ENCODE assay signal across 22 cellular contexts in genomic region chr12:85277900-85278597, GRCh38. TPM values are rescaled to one million over a fixed set of nuclear protein-coding genes. Genes with fewer than 3 reads are reported as not detected.
DNase-seq lines count a peak whose midpoint lies in the region; ATAC-seq and TF ChIP-seq lines count a peak whose summit lies in the region.
"Had no signal": no experiment of that assay in that cellular context is flagged by ENCODE, and none has a peak within 500 bp of the region (broad histone marks: within the 10 kb centered on the region; RNA-seq: fewer than 3 reads in every experiment).

No MANE protein-coding gene starts in this region.

- H3K36me3 Mint-ChIP-seq in endodermal cell (ENCODE audit: low read depth) = no peaks in the 10 kb centered on the region
- H3K36me3 Mint-ChIP-seq: activated naive CD8-positive, alpha-beta T cell treated with anti-CD3 and anti-CD28 coated beads for 36 hours; CD8-positive, alpha-beta memory T cell; stimulated activated effector memory CD8-positive, alpha-beta T cell treated with anti-CD3 and anti-CD28 coated beads, Interleukin-12 subunit alpha, Interleukin-12 subunit beta, amount 100 ng/mL, for 72 hours had no signal

- H3K27ac ChIP-seq in endodermal cell (ENCODE audit: low read depth, low read length) (no peak overlapping the region), transverse colon (no peak overlapping the region)
- H3K27ac ChIP-seq: esophagus muscularis mucosa, gastroesophageal sphincter, tibial artery had no signal

- in situ Hi-C loops in transverse colon (cut with MboI; ENCODE audit: low pct_ligation_motif_present in 1 of 4, low pct_unique_long_range_greater_than_20kb in 1 of 4, low sequenced_read_pairs in 3 of 4) = no loop called here

- H3K9me3 ChIP-seq in endodermal cell (ENCODE audit: control insufficient read depth, low read length) = no peaks in the 10 kb centered on the region
- H3K9me3 ChIP-seq in transverse colon = no peaks in the 10 kb centered on the region

- H3K4me3 ChIP-seq in endodermal cell (ENCODE audit: low read length) = no peak overlapping the region
- no peak overlapping the region for H3K4me3 ChIP-seq in transverse colon
- H3K4me3 ChIP-seq: esophagus muscularis mucosa, gastroesophageal sphincter, tibial artery had no signal

- no peaks in the 10 kb centered on the region for H3K36me3 ChIP-seq in endodermal cell (ENCODE audit: control insufficient read depth, insufficient read depth, low read length)
- no peaks in the 10 kb centered on the region for H3K36me3 ChIP-seq in transverse colon
- H3K36me3 ChIP-seq: esophagus muscularis mucosa, gastroesophageal sphincter, tibial artery had no signal

- H3K9me3 Mint-ChIP-seq in endodermal cell = no peaks in the 10 kb centered on the region
- H3K9me3 Mint-ChIP-seq in stimulated activated naive CD8-positive, alpha-beta T cell treated with anti-CD3 and anti-CD28 coated beads, Interleukin-15, amount 100 ng/mL, for 72 hours = no peaks in the 10 kb centered on the region

- H3K4me1 ChIP-seq in endodermal cell (ENCODE audit: control insufficient read depth, insufficient read depth, low read length) = peaks cover 2% of the 10 kb centered on the region
- peaks cover 5 to 21% (median 13%) of the 10 kb centered on the region in 4 donors for H3K4me1 ChIP-seq in transverse colon

- ATAC-seq in HG02840 (IDR thresholded peaks at IDR 0.05; ENCODE audit: low FRiP score, unreplicated experiment) = no peak
- ATAC-seq in stimulated activated naive CD8-positive, alpha-beta T cell treated with anti-CD3 and anti-CD28 coated beads, Interleukin-15, amount 100 ng/mL, for 72 hours = no peak
- ATAC-seq in esophagus mucosa = no peak
- ATAC-seq: activated CD8-positive, alpha-beta memory T cell treated with anti-CD3 and anti-CD28 coated beads, Interleukin-2, amount 10 ng/mL, durations not matched to agents 7 days and 5 days; gastroesophageal sphincter; Right ventricle myocardium inferior; stimulated activated effector memory CD8-positive, alpha-beta T cell treated with anti-CD3 and anti-CD28 coated beads, Interleukin-12 subunit alpha, Interleukin-12 subunit beta, amount 100 ng/mL, for 72 hours had no signal

- TF ChIP-seq EP300 in transverse colon (IDR thresholded peaks at IDR 0.05; ENCODE audit: low read depth) = no peak

- intact Hi-C loops in transverse colon (cut with DNase I; ENCODE audit: low total_unique reads) = no loop called here

- H3K4me1 Mint-ChIP-seq in endodermal cell = peaks cover 8% of the 10 kb centered on the region
- peaks cover 12% of the 10 kb centered on the region for H3K4me1 Mint-ChIP-seq in stimulated activated naive CD8-positive, alpha-beta T cell treated with anti-CD3 and anti-CD28 coated beads, Interleukin-15, amount 100 ng/mL, for 72 hours
- H3K4me1 Mint-ChIP-seq: stimulated activated effector memory CD8-positive, alpha-beta T cell treated with anti-CD3 and anti-CD28 coated beads, Interleukin-12 subunit alpha, Interleukin-12 subunit beta, amount 100 ng/mL, for 72 hours had no signal

- DNase-seq in RPMI7951 (ENCODE audit: low read depth) (peak; percentile 41), endodermal cell (peak; percentile 77), left kidney (ENCODE audit: low read depth, low spot score) (peak; percentile 57), transverse colon (peak; percentile 12)
- DNase-seq in stimulated activated naive CD8-positive, alpha-beta T cell treated with anti-CD3 and anti-CD28 coated beads, Interleukin-15, amount 100 ng/mL, for 72 hours = no peak
- DNase-seq: activated CD4-positive, alpha-beta T cell treated with anti-CD3 and anti-CD28 coated beads for 4 hours; activated CD8-positive, alpha-beta memory T cell treated with anti-CD3 and anti-CD28 coated beads, Interleukin-2, amount 10 ng/mL, durations not matched to agents 7 days and 5 days; activated naive CD8-positive, alpha-beta T cell treated with anti-CD3 and anti-CD28 coated beads for 36 hours; GOT3; Kasumi-1; NCI-H1105; NCI-H510A; SW 1271; tibial artery had no signal

- H3K27me3 Mint-ChIP-seq in endodermal cell (ENCODE audit: insufficient read depth) = peaks cover 64% of the 10 kb centered on the region
- H3K27me3 Mint-ChIP-seq in stimulated activated naive CD8-positive, alpha-beta T cell treated with anti-CD3 and anti-CD28 coated beads, Interleukin-15, amount 100 ng/mL, for 72 hours = peaks cover 85% of the 10 kb centered on the region

- 48 to 73% methylated on average over 22 to 30 of the region's 30 CpGs for WGBS in endodermal cell (ENCODE audit: insufficient coverage in 1 of 2, insufficient read length in 1 of 2), 2 experiments
- WGBS in transverse colon (ENCODE audit: low coverage in 1 of 2), 2 donors = 31 to 32% methylated on average over 17 to 29 of the region's 30 CpGs

- no peak overlapping the region for H3K27ac Mint-ChIP-seq in endodermal cell
- no peak overlapping the region for H3K27ac Mint-ChIP-seq in stimulated activated naive CD8-positive, alpha-beta T cell treated with anti-CD3 and anti-CD28 coated beads, Interleukin-15, amount 100 ng/mL, for 72 hours
- H3K27ac Mint-ChIP-seq: activated CD8-positive, alpha-beta memory T cell treated with anti-CD3 and anti-CD28 coated beads, Interleukin-2, amount 10 ng/mL, durations not matched to agents 7 days and 5 days; activated naive CD8-positive, alpha-beta T cell treated with anti-CD3 and anti-CD28 coated beads for 36 hours; CD8-positive, alpha-beta memory T cell; stimulated activated effector memory CD8-positive, alpha-beta T cell treated with anti-CD3 and anti-CD28 coated beads, Interleukin-12 subunit alpha, Interleukin-12 subunit beta, amount 100 ng/mL, for 72 hours had no signal

- no peak for TF ChIP-seq POLR2A in transverse colon (IDR thresholded peaks at IDR 0.05)

- peak overlapping the region; percentile 87 for H3K4me3 Mint-ChIP-seq in endodermal cell
- H3K4me3 Mint-ChIP-seq in stimulated activated naive CD8-positive, alpha-beta T cell treated with anti-CD3 and anti-CD28 coated beads, Interleukin-15, amount 100 ng/mL, for 72 hours = no peak overlapping the region
- H3K4me3 Mint-ChIP-seq: activated CD8-positive, alpha-beta memory T cell treated with anti-CD3 and anti-CD28 coated beads, Interleukin-2, amount 10 ng/mL, durations not matched to agents 7 days and 5 days; activated naive CD8-positive, alpha-beta T cell treated with anti-CD3 and anti-CD28 coated beads for 36 hours; stimulated activated effector memory CD8-positive, alpha-beta T cell treated with anti-CD3 and anti-CD28 coated beads, Interleukin-12 subunit alpha, Interleukin-12 subunit beta, amount 100 ng/mL, for 72 hours had no signal

- peaks cover 80% of the 10 kb centered on the region for H3K27me3 ChIP-seq in endodermal cell (ENCODE audit: control insufficient read depth, insufficient read depth, low read length, poor library complexity, severe bottlenecking)
- H3K27me3 ChIP-seq in transverse colon = peaks cover 100% of the 10 kb centered on the region

- H3K9ac ChIP-seq in endodermal cell (ENCODE audit: extremely low read depth, low read length, poor library complexity, severe bottlenecking) = no peak overlapping the region

- TF ChIP-seq CTCF in endodermal cell (conservative IDR thresholded peaks at IDR 0.05) (no peak), transverse colon (IDR thresholded peaks at IDR 0.05) (no peak)

RNA-seq across cellular contexts. Expression of gene ALX1, which starts 2.0 kb away (rescaled TPM):
- total RNA-seq in RPMI7951 (2014; rRNA removed; shearing (Covaris generic)) = 13.4 and 18.6 TPM in 2 replicates
- total RNA-seq in endodermal cell (1 to 10 TPM in 1 of 2 donors, under 1 TPM in 1; 0.40 to 1.3 TPM), transverse colon (not detected), esophagus mucosa (not detected)
- 3.6 TPM for polyA plus RNA-seq in endodermal cell (2013, experiment 1 of 2)
- 2.5 TPM for polyA plus RNA-seq in endodermal cell (2013, experiment 2 of 2)
- total RNA-seq: activated CD8-positive, alpha-beta memory T cell treated with anti-CD3 and anti-CD28 coated beads, Interleukin-2, amount 10 ng/mL, durations not matched to agents 7 days and 5 days; activated naive CD8-positive, alpha-beta T cell treated with anti-CD3 and anti-CD28 coated beads for 36 hours; CD8-positive, alpha-beta memory T cell; gastroesophageal sphincter; HT-29; Right ventricle myocardium inferior had no signal
- polyA plus RNA-seq: CD8-positive, alpha-beta memory T cell had no signal

Comparison
In these comparisons a context has a peak if more than half of its experiments do, and no peak if none do; other contexts are left out.
1. DNase-seq: peak in RPMI7951 (single experiment), endodermal cell (single experiment), left kidney (single experiment) and transverse colon (single experiment); none in stimulated activated naive CD8-positive, alpha-beta T cell treated with anti-CD3 and anti-CD28 coated beads, Interleukin-15, amount 100 ng/mL, for 72 hours (0 of 2).